In genomic region chr5:136028090-136028489, GRCh38 we compare ENCODE assay signal across 20 cellular contexts. TPM values are rescaled to one million over a fixed set of nuclear protein-coding genes. Genes with fewer than 3 reads are reported as not detected.
DNase-seq lines count a peak whose midpoint lies in the region; ATAC-seq, FAIRE-seq and TF ChIP-seq lines count a peak whose summit lies in the region.
"Had no signal": no experiment of that assay in that cellular context is flagged by ENCODE, and none has a peak within 500 bp of the region (broad histone marks: within the 10 kb centered on the region; RNA-seq: fewer than 3 reads in every experiment).

No MANE protein-coding gene starts in this region.

- DNase-seq in heart right ventricle (no peak), right atrium auricular region (ENCODE audit: low spot score) (no peak), H1 (ENCODE audit: low read depth in 1 of 2, low spot score in 2 of 2) (no peak), lower leg skin (ENCODE audit: low spot score in 2 of 2) (peak; percentile 66 to 78), type B pancreatic cell (ENCODE audit: extremely low spot score, unreplicated experiment) (no peak), NCI-H2081 (lab: John Stamatoyannopoulos, UW) (no peak)
- DNase-seq in natural killer cell treated with Interleukin-12 subunit alpha and Interleukin-12 subunit beta and Interleukin-15 and Interleukin-18, amount 100 ng/mL, for 72 hours (ENCODE audit: low spot score) = no peak
- DNase-seq in CD8-positive, alpha-beta memory T cell = no peak
- DNase-seq: activated CD4-positive, alpha-beta T cell treated with anti-CD3 and anti-CD28 coated beads, Interleukin-2, amount 50 U/mL, for 4 hours; activated CD8-positive, alpha-beta memory T cell treated with anti-CD3 and anti-CD28 coated beads, Interleukin-2, amount 50 U/mL, for 48 hours; activated gamma-delta T cell; caudate nucleus; KBM-7; NCI-H1694 treated with DMSO at 0.1 percent for 48 hours; NCI-H345 had no signal

- H3K9ac ChIP-seq in H1 (replicated peaks in 1 of 4; ENCODE audit: extremely low read depth in 1 of 4, low read depth in 3 of 4, low read length in 3 of 4) = no peak overlapping the region
- H3K9ac ChIP-seq: BLaER1 had no signal

- POLR2A ChIA-PET in H1 (lab: Charles Lee; ENCODE audit: partially characterized antibody) = interaction anchor here (0.9 to 1.6 kb wide), 5 partner anchors 8 to 110 kb away, joined by 3 to 4 read pairs (median 3); no protein-coding TSS in a partner anchor
- POLR2A ChIA-PET in CD8-positive, alpha-beta memory T cell (lab: Charles Lee) = no interaction called here

- H2BK20ac ChIP-seq in H1 (ENCODE audit: low read length) = no peak overlapping the region

- H4K20me1 ChIP-seq in H1 (replicated peaks in 1 of 2; ENCODE audit: control insufficient read depth in 1 of 2, insufficient read depth in 2 of 2, low read length in 2 of 2) = peaks cover 0 to 2% of the 10 kb centered on the region in 2 experiments
- H4K20me1 ChIP-seq: BLaER1 had no signal

- H3K4me3 ChIP-seq in heart right ventricle (peak overlapping the region in 2 of 10 donors; percentile 72 to 81), right atrium auricular region (no peak overlapping the region), H1 (ENCODE audit: extremely low read depth in 1 of 4, insufficient read depth in 2 of 4, low read depth in 3 of 4, low read length in 4 of 4) (peak overlapping the region in 3 of 4 experiments; percentile 28 to 74 (median 43); a peak in 5 of 8 replicates), lower leg skin (ENCODE audit: low read depth, poor library complexity, severe bottlenecking) (no peak overlapping the region)
- no peak overlapping the region for H3K4me3 ChIP-seq in CD8-positive, alpha-beta memory T cell (ENCODE audit: low read length)
- H3K4me3 ChIP-seq: BLaER1 had no signal

- no peak overlapping the region for H2BK120ac ChIP-seq in H1 (replicated peaks; ENCODE audit: low read depth, low read length)

- H3K4ac ChIP-seq in H1 (replicated peaks; ENCODE audit: insufficient read length, low read depth, low read length) = no peak overlapping the region

- ATAC-seq in heart right ventricle = no peak
- ATAC-seq in natural killer cell treated with Interleukin-12 subunit alpha and Interleukin-12 subunit beta and Interleukin-15 and Interleukin-18, amount 100 ng/mL, for 72 hours = no peak

- H3K9me3 ChIP-seq in heart right ventricle (no peaks in the 10 kb centered on the region), right atrium auricular region (no peaks in the 10 kb centered on the region), H1 (ENCODE audit: insufficient read depth in 2 of 2, low read depth in 1 of 2, low read length in 1 of 2) (no peaks in the 10 kb centered on the region)
- H3K9me3 ChIP-seq in CD8-positive, alpha-beta memory T cell (ENCODE audit: low read length) = no peaks in the 10 kb centered on the region
- H3K9me3 ChIP-seq: gastroesophageal sphincter, vagina had no signal

- H3K27ac Mint-ChIP-seq in type B pancreatic cell = peak overlapping the region; percentile 7
- H3K27ac Mint-ChIP-seq in natural killer cell treated with Interleukin-12 subunit alpha and Interleukin-12 subunit beta and Interleukin-15 and Interleukin-18, amount 100 ng/mL, for 72 hours = no peak overlapping the region
- H3K27ac Mint-ChIP-seq in CD8-positive, alpha-beta memory T cell = no peak overlapping the region

- TF ChIP-seq RAD21 in H1 (IDR thresholded peaks at IDR 0.05 in 1 of 2, conservative IDR thresholded peaks at IDR 0.05 in 1 of 2; ENCODE audit: low read depth in 2 of 2, low read length in 2 of 2) = no peak

- no peak overlapping the region for H2BK15ac ChIP-seq in H1 (ENCODE audit: low read length)

- H3K4me2 ChIP-seq in H1 (ENCODE audit: insufficient read depth in 1 of 2, low read depth in 2 of 2, low read length in 2 of 2) = peak overlapping the region in 1 of 2 experiments; percentile 73; a peak in 1 of 4 replicates
- H3K4me2 ChIP-seq: BLaER1 had no signal

- H4K8ac ChIP-seq in H1 (ENCODE audit: extremely low read depth, insufficient read depth, low read length) = no peak overlapping the region

- H3K36me3 ChIP-seq in heart right ventricle = peaks cover 0 to 7% (median 0%) of the 10 kb centered on the region in 9 donors
- no peaks in the 10 kb centered on the region for H3K36me3 ChIP-seq in right atrium auricular region
- H3K36me3 ChIP-seq in H1 (ENCODE audit: control insufficient read depth in 2 of 4, insufficient read depth in 4 of 4, low read length in 3 of 4) = no peaks in the 10 kb centered on the region
- H3K36me3 ChIP-seq in CD8-positive, alpha-beta memory T cell (ENCODE audit: insufficient read depth, low read length) = no peaks in the 10 kb centered on the region
- H3K36me3 ChIP-seq: BLaER1, gastroesophageal sphincter, vagina had no signal

- no peak overlapping the region for H4K91ac ChIP-seq in H1 (replicated peaks; ENCODE audit: insufficient read length, low read length)

- peaks cover 3% of the 10 kb centered on the region for H3K36me3 Mint-ChIP-seq in type B pancreatic cell
- no peaks in the 10 kb centered on the region for H3K36me3 Mint-ChIP-seq in natural killer cell treated with Interleukin-12 subunit alpha and Interleukin-12 subunit beta and Interleukin-15 and Interleukin-18, amount 100 ng/mL, for 72 hours
- H3K36me3 Mint-ChIP-seq in CD8-positive, alpha-beta memory T cell = no peaks in the 10 kb centered on the region

- H3K27ac ChIP-seq in heart right ventricle (peak overlapping the region in 8 of 10 donors; percentile 63 to 93 (median 83)), right atrium auricular region (peak overlapping the region in 1 of 2 donors; percentile 76), H1 (ENCODE audit: low read depth, low read length) (no peak overlapping the region)
- no peak overlapping the region for H3K27ac ChIP-seq in CD8-positive, alpha-beta memory T cell (ENCODE audit: low read depth, low read length)
- H3K27ac ChIP-seq: BLaER1, dorsolateral prefrontal cortex, vagina had no signal

- H2BK12ac ChIP-seq in H1 (ENCODE audit: low read depth, low read length) = no peak overlapping the region

- no peak overlapping the region for H2AK5ac ChIP-seq in H1 (ENCODE audit: low read depth, low read length)

- TF ChIP-seq POLR2A in H1 (IDR thresholded peaks at IDR 0.05; ENCODE audit: control extremely low read depth in 1 of 2, low read depth in 2 of 2, low read length in 2 of 2) = no peak
- TF ChIP-seq POLR2A in lower leg skin (IDR thresholded peaks at IDR 0.05) = no peak

- no peaks in the 10 kb centered on the region; a peak in 1 of 4 replicates for H3K79me2 ChIP-seq in H1 (ENCODE audit: control insufficient read depth in 1 of 2, insufficient read depth in 2 of 2, low read length in 2 of 2)

- CTCF ChIA-PET in H1 (lab: Charles Lee; ENCODE audit: partially characterized antibody) = interaction anchor here (0.6 to 2.6 kb wide), 16 partner anchors 9 to 723 kb away, joined by 3 to 15 read pairs (median 4); no protein-coding TSS in a partner anchor
- CTCF ChIA-PET in CD8-positive, alpha-beta memory T cell (lab: Charles Lee) = interaction anchor here (0.7 to 1.5 kb wide), 4 partner anchors 9 to 25 kb away, joined by 3 to 4 read pairs (median 3); no protein-coding TSS in a partner anchor

- H3K23me2 ChIP-seq in H1 (ENCODE audit: low read depth, low read length) = peaks cover 8% of the 10 kb centered on the region; the same call in 1 of the 2 replicates

- peaks cover 4% of the 10 kb centered on the region for H3K9me3 Mint-ChIP-seq in type B pancreatic cell
- H3K9me3 Mint-ChIP-seq in natural killer cell treated with Interleukin-12 subunit alpha and Interleukin-12 subunit beta and Interleukin-15 and Interleukin-18, amount 100 ng/mL, for 72 hours = no peaks in the 10 kb centered on the region
- H3K9me3 Mint-ChIP-seq in CD8-positive, alpha-beta memory T cell = no peaks in the 10 kb centered on the region

- H3K4me1 Mint-ChIP-seq in type B pancreatic cell (ENCODE audit: unreplicated experiment) = peaks cover 43% of the 10 kb centered on the region
- peaks cover 0 to 10% of the 10 kb centered on the region in 2 donors for H3K4me1 Mint-ChIP-seq in natural killer cell treated with Interleukin-12 subunit alpha and Interleukin-12 subunit beta and Interleukin-15 and Interleukin-18, amount 100 ng/mL, for 72 hours (ENCODE audit: low read depth in 2 of 2)
- H3K4me1 Mint-ChIP-seq in CD8-positive, alpha-beta memory T cell = peaks cover 3 to 27% (median 21%) of the 10 kb centered on the region in 3 donors

- H2BK5ac ChIP-seq in H1 (ENCODE audit: low read depth, low read length) = no peak overlapping the region

- no peak overlapping the region for H4K5ac ChIP-seq in H1 (ENCODE audit: insufficient read length, low read depth, low read length)

- peaks cover 82% of the 10 kb centered on the region for H3K27me3 Mint-ChIP-seq in type B pancreatic cell
- H3K27me3 Mint-ChIP-seq in natural killer cell treated with Interleukin-12 subunit alpha and Interleukin-12 subunit beta and Interleukin-15 and Interleukin-18, amount 100 ng/mL, for 72 hours = peaks cover 30 to 31% of the 10 kb centered on the region in 2 donors
- H3K27me3 Mint-ChIP-seq in CD8-positive, alpha-beta memory T cell = peaks cover 6 to 16% of the 10 kb centered on the region in 2 donors

- no peak overlapping the region for H3K14ac ChIP-seq in H1 (ENCODE audit: insufficient read length)

- no peaks in the 10 kb centered on the region for H3K79me1 ChIP-seq in H1 (ENCODE audit: low read depth, low read length)

- 66 to 69% methylated on average over 3 of the region's 3 CpGs for WGBS in heart right ventricle, 2 donors
- WGBS in H1 (ENCODE audit: extremely low coverage in 1 of 2, insufficient coverage in 1 of 2, insufficient read length in 1 of 2, insufficient replicate concordance in 2 of 2, low coverage in 1 of 2, low lambda C conversion rate in 2 of 2, missing lambda C conversion rate in 1 of 2), 2 experiments = 61% methylated on average over 3 of the region's 3 CpGs; no CpG with 5 or more reads in 1 of the 2 experiments
- WGBS in lower leg skin, 2 donors = 23 to 48% methylated on average over 3 of the region's 3 CpGs

- FAIRE-seq in H1 (lab: Jason Lieb, UNC) = no peak
- FAIRE-seq: GM18507 had no signal

- H3K56ac ChIP-seq in H1 (replicated peaks; ENCODE audit: insufficient read length, low read depth, low read length) = no peak overlapping the region

- H3K27me3 ChIP-seq in heart right ventricle = peaks cover 0 to 9% (median 0%) of the 10 kb centered on the region in 7 donors
- H3K27me3 ChIP-seq in right atrium auricular region = no peaks in the 10 kb centered on the region
- peaks cover 8 to 39% (median 36%) of the 10 kb centered on the region in 4 experiments for H3K27me3 ChIP-seq in H1 (replicated peaks in 1 of 4; ENCODE audit: control insufficient read depth in 3 of 4, extremely low read depth in 1 of 4, insufficient read depth in 3 of 4, low read length in 3 of 4)
- no peaks in the 10 kb centered on the region for H3K27me3 ChIP-seq in CD8-positive, alpha-beta memory T cell (ENCODE audit: insufficient read depth, low read length, poor library complexity, severe bottlenecking)
- H3K27me3 ChIP-seq: gastroesophageal sphincter, vagina had no signal

- no peak for TF ChIP-seq CTCF in heart right ventricle (IDR thresholded peaks at IDR 0.05)
- no peak for TF ChIP-seq CTCF in right atrium auricular region (IDR thresholded peaks at IDR 0.05)
- no peak for TF ChIP-seq CTCF in H1 (IDR thresholded peaks at IDR 0.05; ENCODE audit: control extremely low read depth in 1 of 3, insufficient read depth in 1 of 3, low read depth in 1 of 3, low read length in 3 of 3)
- TF ChIP-seq CTCF in lower leg skin (IDR thresholded peaks at IDR 0.05) = no peak
- no peak for TF ChIP-seq CTCF in type B pancreatic cell (conservative IDR thresholded peaks at IDR 0.05)

- intact Hi-C loops in heart right ventricle (cut with DNase I) = loop anchor here in 1 of 10 donors (10.0 kb wide), 1 partner anchor 53 kb away; no protein-coding TSS in a partner anchor
- intact Hi-C loops in lower leg skin (cut with DNase I; ENCODE audit: low total_unique reads) = no loop called here

- peaks cover 6 to 92% (median 73%) of the 10 kb centered on the region in 9 donors for H3K4me1 ChIP-seq in heart right ventricle
- peaks cover 0 to 56% of the 10 kb centered on the region in 2 donors for H3K4me1 ChIP-seq in right atrium auricular region
- peaks cover 0 to 4% (median 1%) of the 10 kb centered on the region in 4 experiments; a peak in 4 of 7 replicates for H3K4me1 ChIP-seq in H1 (replicated peaks in 1 of 4; ENCODE audit: control insufficient read depth in 3 of 4, insufficient read depth in 4 of 4, low read length in 3 of 4)
- no peaks in the 10 kb centered on the region for H3K4me1 ChIP-seq in CD8-positive, alpha-beta memory T cell (ENCODE audit: insufficient read depth, low read length)

- no peak overlapping the region for H3K18ac ChIP-seq in H1 (ENCODE audit: extremely low read depth, low read length)

- H3K23ac ChIP-seq in H1 (ENCODE audit: insufficient read length) = no peak overlapping the region

- no peak overlapping the region for H2AFZ ChIP-seq in H1 (ENCODE audit: low read length)

- no peak for TF ChIP-seq EP300 in H1 (IDR thresholded peaks at IDR 0.05; ENCODE audit: borderline replicate concordance in 1 of 2, low read depth in 2 of 2, low read length in 2 of 2)

- H3K4me3 Mint-ChIP-seq in type B pancreatic cell = peak overlapping the region; percentile 44
- H3K4me3 Mint-ChIP-seq in natural killer cell treated with Interleukin-12 subunit alpha and Interleukin-12 subunit beta and Interleukin-15 and Interleukin-18, amount 100 ng/mL, for 72 hours = no peak overlapping the region
- no peak overlapping the region for H3K4me3 Mint-ChIP-seq in CD8-positive, alpha-beta memory T cell

RNA-seq across cellular contexts. Expression of gene TGFBI, which starts 0.7 kb away (rescaled TPM):
- total RNA-seq in heart right ventricle = 100 to 1,000 TPM in 1 of 10 donors, 10 to 100 TPM in 9; 29.6 to 137 (median 46.2) TPM
- polyA plus RNA-seq in heart right ventricle = 10 to 100 TPM; 65.5 to 69.9 TPM
- total RNA-seq in right atrium auricular region = 10 to 100 TPM; 30.4 to 65.0 TPM
- 5.9 and 8.5 TPM in 2 replicates for total RNA-seq in H1 (2021; fragmentation: NEBNext Ultra II Directional; extraction: Animal tissue kit (Norgen Biotek cat#: 25700))
- 6.0 and 6.2 TPM in 2 replicates for polyA plus RNA-seq in H1 (2011; rRNA removed)
- 5.7 TPM for polyA plus RNA-seq in H1 (2011; cell fraction: cytosol; rRNA removed)
- 9.4 TPM for polyA plus RNA-seq in H1 (2011; cell fraction: nucleus; rRNA removed)
- polyA plus RNA-seq in H1 (2012, experiment 1 of 2) = 9.3 to 11.8 TPM (median 10.1 TPM) in 4 replicates
- polyA plus RNA-seq in H1 (2012, experiment 2 of 2) = 9.0 TPM
- 11.9 TPM for polyA plus RNA-seq in H1 (2013, experiment 1 of 2)
- polyA plus RNA-seq in H1 (2013, experiment 2 of 2) = 12.4 TPM
- 6.9 and 7.5 TPM in 2 replicates for polyA minus RNA-seq in H1 (2011; rRNA and poly(A)+ RNA removed)
- 4.8 TPM for polyA minus RNA-seq in H1 (2011; cell fraction: cytosol; rRNA and poly(A)+ RNA removed)
- polyA minus RNA-seq in H1 (2011; cell fraction: nucleus; rRNA and poly(A)+ RNA removed) = 7.5 TPM
- total RNA-seq in lower leg skin = 100 to 1,000 TPM; 312 to 829 (median 484) TPM
- total RNA-seq in type B pancreatic cell (ENCODE audit: low replicate concordance) = 71.4 and 302 TPM in 2 replicates
- total RNA-seq in natural killer cell treated with Interleukin-12 subunit alpha and Interleukin-12 subunit beta and Interleukin-15 and Interleukin-18, amount 100 ng/mL, for 72 hours = not detected
- 1 to 10 TPM; 8.8 to 9.2 TPM for total RNA-seq in CD8-positive, alpha-beta memory T cell
- polyA plus RNA-seq in CD8-positive, alpha-beta memory T cell = 4.9 TPM

Comparison
In these comparisons a context has a peak if more than half of its experiments do, and no peak if none do; other contexts are left out.
1. DNase-seq: peak in lower leg skin (2 of 2); none in heart right ventricle (0 of 2), right atrium auricular region (single experiment), H1 (0 of 2), type B pancreatic cell (single experiment), NCI-H2081 (0 of 2), natural killer cell treated with Interleukin-12 subunit alpha and Interleukin-12 subunit beta and Interleukin-15 and Interleukin-18, amount 100 ng/mL, for 72 hours (single experiment) and CD8-positive, alpha-beta memory T cell (0 of 5).
2. H3K27ac ChIP-seq: peak in heart right ventricle (8 of 10); none in H1 (single experiment) and CD8-positive, alpha-beta memory T cell (single experiment).
3. H3K4me3 ChIP-seq: peak in H1 (3 of 4); none in right atrium auricular region (0 of 2), lower leg skin (single experiment) and CD8-positive, alpha-beta memory T cell (single experiment).